ENCODE assay signal across 17 cellular contexts in the genomic region with DNA sequence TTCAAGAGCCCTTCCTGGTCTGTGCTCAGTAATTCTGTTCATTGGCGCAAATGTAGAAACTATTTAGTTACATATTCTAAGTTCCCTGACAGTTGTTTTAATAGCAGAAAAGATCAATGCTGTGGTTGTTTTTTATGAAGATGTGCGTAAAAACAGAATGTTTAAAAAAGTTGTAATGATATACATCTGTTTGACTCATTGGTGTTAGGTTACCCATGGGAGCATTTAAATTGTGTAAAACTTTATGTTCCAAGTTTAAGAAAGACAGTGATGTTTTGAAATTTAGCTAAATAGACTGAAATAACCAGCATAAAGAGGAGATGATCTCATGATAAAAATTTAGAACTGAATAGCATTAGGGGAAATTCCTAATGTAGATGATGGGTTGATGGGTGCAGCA.
"Had no signal": no experiment of that assay in that cellular context is flagged by ENCODE, and none has a peak within 500 bp of the region (broad histone marks: within the 10 kb centered on the region; RNA-seq: fewer than 3 reads in every experiment).

No MANE protein-coding gene starts in this region.

- H3K36me3 ChIP-seq: esophagus muscularis mucosa, gastroesophageal sphincter, heart right ventricle, sigmoid colon, tibial nerve, uterus had no signal

- H3K27me3 Mint-ChIP-seq: stimulated activated naive B cell treated with anti-CD40 and anti-IgM and Interleukin-4, amounts not matched to agents 10 μg/mL and 1 μg/mL and 100 μg/mL, for 72 hours had no signal

- H3K4me1 ChIP-seq: uterus had no signal

- H3K4me3 Mint-ChIP-seq: stimulated activated naive B cell treated with anti-CD40 and anti-IgM and Interleukin-4, amounts not matched to agents 10 μg/mL and 1 μg/mL and 100 μg/mL, for 72 hours; T-helper 2 cell treated with Interferon-gamma antibody and Interleukin-4, amounts not matched to agents 5 μg/mL and 100 μg/mL, for 36 hours had no signal

- H3K4me3 ChIP-seq: esophagus muscularis mucosa, gastroesophageal sphincter, heart right ventricle, sigmoid colon, tibial nerve, uterus had no signal

- DNase-seq: activated CD4-positive, alpha-beta T cell treated with anti-CD3 and anti-CD28 coated beads, Interleukin-2, amount 50 U/mL, for 4 hours; activated effector memory CD4-positive, alpha-beta T cell treated with anti-CD3 and anti-CD28 coated beads, Interleukin-2, amount 50 U/mL, for 16 hours; activated naive CD4-positive, alpha-beta T cell treated with anti-CD3 and anti-CD28 coated beads, Interleukin-2, amount 50 U/mL, for 16 hours; activated T-cell treated with anti-CD3 and anti-CD28 coated beads, Interleukin-2, amount 50 U/mL, for 72 hours; dermis blood vessel endothelial cell; effector memory CD4-positive, alpha-beta T cell; heart right ventricle; immature natural killer cell; mesenchymal stem cell; naive thymus-derived CD4-positive, alpha-beta T cell; sigmoid colon; stimulated activated naive B cell treated with anti-CD40 and anti-IgM and Interleukin-4, amounts not matched to agents 10 μg/mL and 1 μg/mL and 100 μg/mL, for 72 hours; uterus had no signal

- H3K9me3 ChIP-seq: esophagus muscularis mucosa, gastroesophageal sphincter, heart right ventricle, sigmoid colon, tibial nerve, uterus had no signal

- H3K36me3 Mint-ChIP-seq: immature natural killer cell; stimulated activated naive B cell treated with anti-CD40 and anti-IgM and Interleukin-4, amounts not matched to agents 10 μg/mL and 1 μg/mL and 100 μg/mL, for 72 hours had no signal

- H3K9me3 Mint-ChIP-seq: activated T-cell treated with anti-CD3 and anti-CD28 coated beads, Interleukin-2, amount 50 U/mL, for 72 hours; immature natural killer cell; naive thymus-derived CD4-positive, alpha-beta T cell; stimulated activated naive B cell treated with anti-CD40 and anti-IgM and Interleukin-4, amounts not matched to agents 10 μg/mL and 1 μg/mL and 100 μg/mL, for 72 hours; T-helper 2 cell treated with Interferon-gamma antibody and Interleukin-4, amounts not matched to agents 5 μg/mL and 100 μg/mL, for 36 hours had no signal

- ATAC-seq: activated T-cell treated with anti-CD3 and anti-CD28 coated beads, Interleukin-2, amount 50 U/mL, for 72 hours; gastroesophageal sphincter; heart right ventricle; naive thymus-derived CD4-positive, alpha-beta T cell; stimulated activated naive B cell treated with anti-CD40 and anti-IgM and Interleukin-4, amounts not matched to agents 10 μg/mL and 1 μg/mL and 100 μg/mL, for 72 hours had no signal

- H3K27me3 ChIP-seq: esophagus muscularis mucosa, gastroesophageal sphincter, heart right ventricle, sigmoid colon, tibial nerve, uterus had no signal

- H3K27ac Mint-ChIP-seq: activated T-cell treated with anti-CD3 and anti-CD28 coated beads, Interleukin-2, amount 50 U/mL, for 72 hours; immature natural killer cell; stimulated activated naive B cell treated with anti-CD40 and anti-IgM and Interleukin-4, amounts not matched to agents 10 μg/mL and 1 μg/mL and 100 μg/mL, for 72 hours; T-helper 2 cell treated with Interferon-gamma antibody and Interleukin-4, amounts not matched to agents 5 μg/mL and 100 μg/mL, for 36 hours had no signal
